ENCODE assay signal across 8 cellular contexts in genomic region chr17:62477111-62477510, GRCh38. TPM values are rescaled to one million over a fixed set of nuclear protein-coding genes. Genes with fewer than 3 reads are reported as not detected.
DNase-seq lines count a peak whose midpoint lies in the region; ATAC-seq and TF ChIP-seq lines count a peak whose summit lies in the region.
"Not testable (repeated sequence)": the region's sequence is repeated elsewhere in the genome, so short reads cannot be mapped to it uniquely, and the experiment has no call there.

No MANE protein-coding gene starts in this region.

- H3K27ac ChIP-seq in 22Rv1 (peak overlapping the region; percentile 78; the same call in 1 of the 2 replicates), OCI-LY7 (ENCODE audit: low read depth, low read length, poor library complexity, severe bottlenecking) (peak overlapping the region; percentile 70), cardiac muscle cell (peak overlapping the region; percentile 100), smooth muscle cell (ENCODE audit: low read depth) (peak overlapping the region; percentile 6)
- H3K27ac ChIP-seq in naive thymus-derived CD4-positive, alpha-beta T cell (ENCODE audit: low read depth, low read length), result peak overlapping the region; percentile 73

- intact Hi-C loops in OCI-LY7 (cut with micrococcal nuclease; ENCODE audit: unreplicated experiment), result loop anchor here (5.0 kb wide), 1 partner anchor 55 kb away; the partner anchor contains the start of gene METTL2A
- intact Hi-C loops in naive thymus-derived CD4-positive, alpha-beta T cell (cut with micrococcal nuclease), result loop anchor here in 1 of 2 donors (5.0 kb wide), 1 partner anchor 1800 kb away; the partner anchor contains the start of gene BCAS3

- H3K9ac ChIP-seq in smooth muscle cell (ENCODE audit: low read depth), result not testable (repeated sequence)

- DNase-seq in GM12865 (ENCODE audit: low read depth); OCI-LY7 (ENCODE audit: low spot score); activated T-cell treated with anti-CD3 and anti-CD28 coated beads, Interleukin-2, amount 50 U/mL, for 24 hours; central memory CD8-positive, alpha-beta T cell (ENCODE audit: low spot score in 2 of 2); cardiac muscle cell (ENCODE audit: low read depth in 1 of 2, low spot score in 1 of 2); smooth muscle cell (lab: John Stamatoyannopoulos, UW; ENCODE audit: unreplicated experiment): not testable (repeated sequence)
- DNase-seq in naive thymus-derived CD4-positive, alpha-beta T cell, result peak in 1 of 9 donors; percentile 11

- BruUV-seq in OCI-LY7 (replicated peaks; lab: Mats Ljungman, UMichigan), result TSS peak; percentile 76

- TF ChIP-seq CTCF in 22Rv1 (IDR thresholded peaks at IDR 0.05); GM12865 (IDR thresholded peaks at IDR 0.05; ENCODE audit: insufficient read depth, low read depth, low read length, missing control alignments); OCI-LY7 (conservative IDR thresholded peaks at IDR 0.05; ENCODE audit: low read length); cardiac muscle cell (IDR thresholded peaks at IDR 0.05; ENCODE audit: low read depth, low read length); smooth muscle cell (IDR thresholded peaks at IDR 0.05; ENCODE audit: borderline replicate concordance, insufficient read depth, poor library complexity, severe bottlenecking): not testable (repeated sequence)

- H3F3A ChIP-seq in smooth muscle cell (ENCODE audit: low read depth), result not testable (repeated sequence)

- H3K4me3 ChIP-seq in GM12865 (ENCODE audit: low read depth, low read length), result peak overlapping the region; percentile 74
- peak overlapping the region; percentile 97 for H3K4me3 ChIP-seq in OCI-LY7 (ENCODE audit: low read depth, low read length, poor library complexity, severe bottlenecking)
- H3K4me3 ChIP-seq in cardiac muscle cell, result peak overlapping the region; percentile 93
- H3K4me3 ChIP-seq in naive thymus-derived CD4-positive, alpha-beta T cell (ENCODE audit: low read length), result peak overlapping the region; percentile 34
- peak overlapping the region; percentile 88 for H3K4me3 ChIP-seq in smooth muscle cell

- H3K4me3 Mint-ChIP-seq in activated T-cell treated with anti-CD3 and anti-CD28 coated beads, Interleukin-2, amount 50 U/mL, for 24 hours, result peak overlapping the region; percentile 80
- peak overlapping the region; percentile 77 for H3K4me3 Mint-ChIP-seq in central memory CD8-positive, alpha-beta T cell
- H3K4me3 Mint-ChIP-seq in naive thymus-derived CD4-positive, alpha-beta T cell, result peak overlapping the region; percentile 67 to 90 (median 83)

- not testable (repeated sequence) for H3K9me2 ChIP-seq in OCI-LY7 (ENCODE audit: insufficient read depth, low read length)

- peaks cover 13% of the 10 kb centered on the region; the same call in 1 of the 2 replicates for H4K20me1 ChIP-seq in OCI-LY7 (ENCODE audit: insufficient read depth, low read length)
- not testable (repeated sequence) for H4K20me1 ChIP-seq in smooth muscle cell (ENCODE audit: low read depth)

- H3K79me2 ChIP-seq in OCI-LY7 (ENCODE audit: insufficient read depth, low read depth, low read length) (peaks cover 54% of the 10 kb centered on the region), smooth muscle cell (ENCODE audit: low read depth) (peaks cover 29% of the 10 kb centered on the region)

- H3K36me3 ChIP-seq in OCI-LY7 (ENCODE audit: insufficient read depth, low read length), result peaks cover 19% of the 10 kb centered on the region
- not testable (repeated sequence) for H3K36me3 ChIP-seq in cardiac muscle cell; naive thymus-derived CD4-positive, alpha-beta T cell (ENCODE audit: control insufficient read depth in 2 of 3, insufficient read depth in 3 of 3, low read length in 3 of 3); smooth muscle cell (ENCODE audit: low read depth)

- POLR2A ChIA-PET in OCI-LY7 (lab: Charles Lee); naive thymus-derived CD4-positive, alpha-beta T cell (lab: Charles Lee): not testable (repeated sequence)

- H3K4me2 ChIP-seq in OCI-LY7 (ENCODE audit: low read length) (peak overlapping the region; percentile 96), smooth muscle cell (peak overlapping the region; percentile 84)

- H2AFZ ChIP-seq in OCI-LY7 (ENCODE audit: low read length); smooth muscle cell (ENCODE audit: low read depth): not testable (repeated sequence)

- CTCF ChIA-PET in OCI-LY7 (lab: Charles Lee; ENCODE audit: unreplicated experiment); naive thymus-derived CD4-positive, alpha-beta T cell (lab: Charles Lee): not testable (repeated sequence)

- not testable (repeated sequence) for H3K9me3 Mint-ChIP-seq in activated T-cell treated with anti-CD3 and anti-CD28 coated beads, Interleukin-2, amount 50 U/mL, for 24 hours; central memory CD8-positive, alpha-beta T cell; naive thymus-derived CD4-positive, alpha-beta T cell

- H3K36me3 Mint-ChIP-seq in activated T-cell treated with anti-CD3 and anti-CD28 coated beads, Interleukin-2, amount 50 U/mL, for 24 hours (ENCODE audit: low read depth), result peaks cover 25% of the 10 kb centered on the region
- H3K36me3 Mint-ChIP-seq in central memory CD8-positive, alpha-beta T cell (ENCODE audit: insufficient read depth), result peaks cover 21% of the 10 kb centered on the region
- not testable (repeated sequence) for H3K36me3 Mint-ChIP-seq in naive thymus-derived CD4-positive, alpha-beta T cell

- 94% methylated on average over 8 of the region's 8 CpGs for WGBS in smooth muscle cell (ENCODE audit: low lambda C conversion rate)

- peak overlapping the region; percentile 79 for H3K27ac Mint-ChIP-seq in activated T-cell treated with anti-CD3 and anti-CD28 coated beads, Interleukin-2, amount 50 U/mL, for 24 hours
- H3K27ac Mint-ChIP-seq in central memory CD8-positive, alpha-beta T cell (ENCODE audit: low read depth), result peak overlapping the region; percentile 76
- peak overlapping the region; percentile 74 to 92 (median 85) for H3K27ac Mint-ChIP-seq in naive thymus-derived CD4-positive, alpha-beta T cell

- H3K9me3 ChIP-seq in OCI-LY7 (ENCODE audit: low read length); cardiac muscle cell (ENCODE audit: low read depth); naive thymus-derived CD4-positive, alpha-beta T cell (ENCODE audit: control insufficient read depth in 2 of 3, low read length in 3 of 3); smooth muscle cell (replicated peaks; ENCODE audit: low read depth): not testable (repeated sequence)

- H3K4me1 Mint-ChIP-seq in activated T-cell treated with anti-CD3 and anti-CD28 coated beads, Interleukin-2, amount 50 U/mL, for 24 hours (ENCODE audit: low read depth), result peaks cover 25% of the 10 kb centered on the region
- peaks cover 24% of the 10 kb centered on the region for H3K4me1 Mint-ChIP-seq in central memory CD8-positive, alpha-beta T cell
- peaks cover 17 to 35% (median 30%) of the 10 kb centered on the region in 7 donors for H3K4me1 Mint-ChIP-seq in naive thymus-derived CD4-positive, alpha-beta T cell

- not testable (repeated sequence) for H3K27me3 Mint-ChIP-seq in activated T-cell treated with anti-CD3 and anti-CD28 coated beads, Interleukin-2, amount 50 U/mL, for 24 hours; central memory CD8-positive, alpha-beta T cell; naive thymus-derived CD4-positive, alpha-beta T cell

- H3K4me1 ChIP-seq in OCI-LY7 (ENCODE audit: insufficient read depth, low read length, poor library complexity, severe bottlenecking), result peaks cover 21% of the 10 kb centered on the region
- H3K4me1 ChIP-seq in cardiac muscle cell (ENCODE audit: low read depth); naive thymus-derived CD4-positive, alpha-beta T cell (ENCODE audit: control insufficient read depth in 2 of 2, insufficient read depth in 2 of 2, low read length in 2 of 2); smooth muscle cell (ENCODE audit: low read depth): not testable (repeated sequence)

- ATAC-seq in central memory CD8-positive, alpha-beta T cell (replicated peaks; ENCODE audit: extremely low read depth, poor library complexity, severe bottlenecking); naive thymus-derived CD4-positive, alpha-beta T cell: not testable (repeated sequence)

- not testable (repeated sequence) for H3K27me3 ChIP-seq in cardiac muscle cell; naive thymus-derived CD4-positive, alpha-beta T cell (ENCODE audit: control insufficient read depth in 2 of 2, insufficient read depth in 2 of 2, low read length in 2 of 2); smooth muscle cell (ENCODE audit: low read depth)

RNA-seq across cellular contexts. Expression of gene TLK2, which starts 1.5 kb away (rescaled TPM):
- 36.6 and 46.6 TPM in 2 replicates for total RNA-seq in OCI-LY7 (2014; rRNA removed; shearing (Covaris generic))
- total RNA-seq in OCI-LY7 (2022), result 58.9 and 60.1 TPM in 2 replicates
- 27.1 and 43.1 TPM in 2 replicates for total RNA-seq in cardiac muscle cell
- polyA plus RNA-seq in cardiac muscle cell, result 36.8 and 37.9 TPM in 2 replicates
- total RNA-seq in naive thymus-derived CD4-positive, alpha-beta T cell, result 10 to 100 TPM; 48.1 to 84.8 (median 68.6) TPM
- polyA plus RNA-seq in naive thymus-derived CD4-positive, alpha-beta T cell, result 10 to 100 TPM in 1 of 2 donors, 1 to 10 TPM in 1; 7.6 to 12.0 TPM
- 29.2 and 31.4 TPM in 2 replicates for total RNA-seq in smooth muscle cell
- polyA plus RNA-seq in smooth muscle cell, result 15.9 and 18.2 TPM in 2 replicates

RNA-seq across cellular contexts. Expression of gene METTL2A, which starts 53.4 kb away (rescaled TPM):
- total RNA-seq in OCI-LY7 (2014; rRNA removed; shearing (Covaris generic)), result 18.4 and 24.9 TPM in 2 replicates
- 32.2 and 33.3 TPM in 2 replicates for total RNA-seq in OCI-LY7 (2022)
- 17.4 and 26.1 TPM in 2 replicates for total RNA-seq in cardiac muscle cell
- polyA plus RNA-seq in cardiac muscle cell, result 24.2 and 30.8 TPM in 2 replicates
- 10 to 100 TPM in 4 of 5 experiments, 1 to 10 TPM in 1; 8.8 to 20.9 (median 15.2) TPM for total RNA-seq in naive thymus-derived CD4-positive, alpha-beta T cell
- 10 to 100 TPM; 14.7 to 18.1 TPM for polyA plus RNA-seq in naive thymus-derived CD4-positive, alpha-beta T cell
- total RNA-seq in smooth muscle cell, result 13.6 and 18.1 TPM in 2 replicates
- 13.6 and 13.7 TPM in 2 replicates for polyA plus RNA-seq in smooth muscle cell

Comparison
In these comparisons a context has a peak if more than half of its experiments do, and no peak if none do; other contexts are left out.
1. H3K27ac ChIP-seq: peak in every context shown above with its lines; median percentile 100 in cardiac muscle cell; 78 in 22Rv1; 73 in naive thymus-derived CD4-positive, alpha-beta T cell; 70 in OCI-LY7; 6 in smooth muscle cell.
2. H3K4me3 ChIP-seq: peak in every context shown above with its lines; median percentile 97 in OCI-LY7; 93 in cardiac muscle cell; 88 in smooth muscle cell; 74 in GM12865; 34 in naive thymus-derived CD4-positive, alpha-beta T cell.